ENCODE assay signal across 17 cellular contexts in the genomic region with DNA sequence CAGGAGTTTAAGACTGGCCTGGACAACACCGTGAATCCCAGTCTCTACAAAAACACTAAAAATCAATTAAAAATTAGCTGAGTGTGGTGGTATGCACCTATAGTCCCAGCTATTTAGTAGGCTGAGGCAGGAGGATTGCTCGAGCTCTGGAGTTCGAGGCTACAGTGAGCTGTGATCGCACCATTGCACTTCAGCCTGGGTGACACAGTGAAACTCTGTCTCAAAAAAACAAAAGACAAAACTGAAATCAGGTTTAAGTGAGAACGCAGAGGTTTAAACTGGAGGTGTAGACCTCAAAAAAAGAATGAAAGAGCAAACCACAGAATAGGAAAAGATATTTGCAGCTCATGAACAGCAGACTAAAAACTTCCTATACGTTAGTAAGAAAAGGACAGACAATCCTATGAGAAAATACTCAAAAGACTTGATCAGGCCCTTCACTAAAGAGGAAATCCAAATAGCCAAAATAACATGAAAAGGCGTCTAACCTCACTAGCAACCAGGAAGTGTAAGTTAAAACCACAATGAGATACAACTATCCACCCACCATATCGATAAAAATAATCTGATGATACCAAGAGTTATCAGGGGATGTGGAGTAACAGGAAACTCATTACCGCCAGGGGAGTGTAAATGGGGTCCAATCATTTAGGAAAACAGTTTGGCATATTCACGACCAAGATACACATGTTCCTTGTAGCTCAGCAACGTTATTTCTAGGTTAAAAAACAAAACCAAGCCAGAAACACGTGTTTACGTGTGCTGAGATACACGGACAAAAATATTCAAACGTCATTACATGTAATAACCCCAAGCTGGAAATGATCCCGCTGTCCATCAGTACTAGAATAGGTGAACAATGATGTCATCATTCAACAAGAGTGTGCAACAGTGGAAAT. TPM values are rescaled to one million over a fixed set of nuclear protein-coding genes. Genes with fewer than 3 reads are reported as not detected.
DNase-seq lines count a peak whose midpoint lies in the region; ATAC-seq and FAIRE-seq lines count a peak whose summit lies in the region.
"Had no signal": no experiment of that assay in that cellular context is flagged by ENCODE, and none has a peak within 500 bp of the region (broad histone marks: within the 10 kb centered on the region; RNA-seq: fewer than 3 reads in every experiment).

No MANE protein-coding gene starts in this region.

- no peak overlapping the region for H3K4me3 ChIP-seq in small intestine (ENCODE audit: low read depth in 1 of 2, low read length in 2 of 2)
- H3K4me3 ChIP-seq: coronary artery had no signal

- no peaks in the 10 kb centered on the region for H3K9me3 ChIP-seq in small intestine (ENCODE audit: control insufficient read depth, low read depth)

- no peak overlapping the region for H3K27ac ChIP-seq in small intestine (ENCODE audit: low read depth in 1 of 2, low read length in 1 of 2)
- H3K27ac ChIP-seq: coronary artery had no signal

- POLR2A ChIA-PET in T-cell (lab: Charles Lee) = interaction anchor here in 1 of 2 donors (0.6 to 1.0 kb wide), 2 partner anchors 9 to 1063 kb away, joined by 3 to 4 read pairs; a partner anchor contains a TSS

- H3K36me3 ChIP-seq in small intestine (ENCODE audit: control insufficient read depth in 2 of 2, insufficient read depth in 2 of 2, low read length in 2 of 2) = no peaks in the 10 kb centered on the region

- peak overlapping the region; percentile 41 to 72 (median 60) for H3K4me3 Mint-ChIP-seq in T-cell
- peak overlapping the region; percentile 49 for H3K4me3 Mint-ChIP-seq in activated naive CD8-positive, alpha-beta T cell treated with anti-CD3 and anti-CD28 coated beads for 36 hours
- H3K4me3 Mint-ChIP-seq in stimulated activated naive CD8-positive, alpha-beta T cell treated with anti-CD3 and anti-CD28 coated beads, Interleukin-15, amount 100 ng/mL, for 72 hours = peak overlapping the region; percentile 19 to 75
- H3K4me3 Mint-ChIP-seq: mesothelial cell of epicardium had no signal

- H3K27ac Mint-ChIP-seq in T-cell = peak overlapping the region; percentile 84 to 88
- peak overlapping the region; percentile 89 for H3K27ac Mint-ChIP-seq in activated naive CD8-positive, alpha-beta T cell treated with anti-CD3 and anti-CD28 coated beads for 36 hours
- H3K27ac Mint-ChIP-seq in stimulated activated naive CD8-positive, alpha-beta T cell treated with anti-CD3 and anti-CD28 coated beads, Interleukin-15, amount 100 ng/mL, for 72 hours = peak overlapping the region in 1 of 2 donors; percentile 88
- H3K27ac Mint-ChIP-seq: mesothelial cell of epicardium had no signal

- H3K4me1 ChIP-seq in small intestine (ENCODE audit: control insufficient read depth in 2 of 2, insufficient read depth in 1 of 2, low read depth in 1 of 2, low read length in 1 of 2) = no peaks in the 10 kb centered on the region

- no peaks in the 10 kb centered on the region for H3K36me3 Mint-ChIP-seq in T-cell
- peaks cover 92% of the 10 kb centered on the region for H3K36me3 Mint-ChIP-seq in activated naive CD8-positive, alpha-beta T cell treated with anti-CD3 and anti-CD28 coated beads for 36 hours
- H3K36me3 Mint-ChIP-seq: mesothelial cell of epicardium had no signal

- no peak for FAIRE-seq in small intestine (lab: Jason Lieb, UNC)
- FAIRE-seq: kidney had no signal

- no peaks in the 10 kb centered on the region for H3K27me3 ChIP-seq in small intestine (ENCODE audit: control insufficient read depth in 2 of 2, insufficient read depth in 2 of 2, low read length in 2 of 2)

- CTCF ChIA-PET in T-cell (lab: Charles Lee) = interaction anchor here in 1 of 2 donors (0.6 kb wide), 1 partner anchor 16 kb away, joined by 4 read pairs; no protein-coding TSS in a partner anchor

- WGBS in small intestine, 3 donors = 62 to 75% (median 71%) methylated on average over 16 of the region's 16 CpGs

- H3K27me3 Mint-ChIP-seq in T-cell = peaks cover 0 to 10% of the 10 kb centered on the region in 2 donors
- H3K27me3 Mint-ChIP-seq in activated naive CD8-positive, alpha-beta T cell treated with anti-CD3 and anti-CD28 coated beads for 36 hours = no peaks in the 10 kb centered on the region
- no peaks in the 10 kb centered on the region for H3K27me3 Mint-ChIP-seq in stimulated activated naive CD8-positive, alpha-beta T cell treated with anti-CD3 and anti-CD28 coated beads, Interleukin-15, amount 100 ng/mL, for 72 hours

- no peaks in the 10 kb centered on the region for H3K9me3 Mint-ChIP-seq in T-cell
- no peaks in the 10 kb centered on the region for H3K9me3 Mint-ChIP-seq in activated naive CD8-positive, alpha-beta T cell treated with anti-CD3 and anti-CD28 coated beads for 36 hours
- no peaks in the 10 kb centered on the region for H3K9me3 Mint-ChIP-seq in stimulated activated naive CD8-positive, alpha-beta T cell treated with anti-CD3 and anti-CD28 coated beads, Interleukin-15, amount 100 ng/mL, for 72 hours
- H3K9me3 Mint-ChIP-seq: mesothelial cell of epicardium had no signal

- ATAC-seq in T-cell (replicated peaks in 1 of 4) (peak; percentile 58 to 75 (median 65)), HG02884 (IDR thresholded peaks at IDR 0.05; ENCODE audit: unreplicated experiment) (no peak)
- ATAC-seq in stimulated activated naive CD8-positive, alpha-beta T cell treated with anti-CD3 and anti-CD28 coated beads, Interleukin-15, amount 100 ng/mL, for 72 hours = peak; percentile 79
- ATAC-seq: esophagus mucosa, HCT116 had no signal

- DNase-seq in stimulated activated CD4-positive, alpha-beta T cell treated with anti-CD3 and anti-CD28 coated beads, Interleukin-4, amount 100 ng/mL, for 1 hour = peak; percentile 29
- no peak for DNase-seq in stimulated activated CD4-positive, alpha-beta T cell treated with anti-CD3 and anti-CD28 coated beads, Interleukin-4, amount 100 ng/mL, for 24 hours
- DNase-seq in T-cell (peak in 1 of 34 experiments; percentile 26), iPS-NIHi7 (ENCODE audit: extremely low spot score) (no peak), small intestine (no peak)
- no peak for DNase-seq in activated naive CD8-positive, alpha-beta T cell treated with anti-CD3 and anti-CD28 coated beads for 36 hours
- DNase-seq in stimulated activated naive CD8-positive, alpha-beta T cell treated with anti-CD3 and anti-CD28 coated beads, Interleukin-15, amount 100 ng/mL, for 72 hours = no peak
- DNase-seq: C1 segment of cervical spinal cord, glutamatergic neuron, kidney, NCI-H1694 treated with DMSO at 0.1 percent for 48 hours, NCI-H524 had no signal

- peaks cover 26 to 30% (median 27%) of the 10 kb centered on the region in 3 donors for H3K4me1 Mint-ChIP-seq in T-cell
- peaks cover 66% of the 10 kb centered on the region for H3K4me1 Mint-ChIP-seq in activated naive CD8-positive, alpha-beta T cell treated with anti-CD3 and anti-CD28 coated beads for 36 hours
- peaks cover 85% of the 10 kb centered on the region for H3K4me1 Mint-ChIP-seq in stimulated activated naive CD8-positive, alpha-beta T cell treated with anti-CD3 and anti-CD28 coated beads, Interleukin-15, amount 100 ng/mL, for 72 hours
- H3K4me1 Mint-ChIP-seq: mesothelial cell of epicardium had no signal

RNA-seq across cellular contexts. Expression of a gene that starts 9.8 kb away (rescaled TPM):
- total RNA-seq in T-cell = 1 to 10 TPM in 1 of 5 donors, under 1 TPM in 4; 0.59 to 4.3 (median 0.88) TPM
- total RNA-seq in activated naive CD8-positive, alpha-beta T cell treated with anti-CD3 and anti-CD28 coated beads for 36 hours = 100 to 1,000 TPM; 146 to 149 TPM
- under 1 TPM in 1 of 3 donors, not detected in 2; 0.13 TPM for polyA plus RNA-seq in small intestine

RNA-seq across cellular contexts. Expression of a gene that starts 30.7 kb away (rescaled TPM):
- 100 to 1,000 TPM; 103 to 125 (median 116) TPM for total RNA-seq in T-cell
- total RNA-seq in activated naive CD8-positive, alpha-beta T cell treated with anti-CD3 and anti-CD28 coated beads for 36 hours = 100 to 1,000 TPM; 565 to 569 TPM
- 100 to 1,000 TPM; 206 to 297 (median 239) TPM for polyA plus RNA-seq in small intestine

Comparison
In these comparisons a context has a peak if more than half of its experiments do, and no peak if none do; other contexts are left out.
1. RNA of a gene that starts 9.8 kb away (total RNA-seq): 146 to 149 TPM in activated naive CD8-positive, alpha-beta T cell treated with anti-CD3 and anti-CD28 coated beads for 36 hours; 0.59 to 4.3 TPM in T-cell; every median in the first group is over 10 times any median in the second.
2. RNA of a gene that starts 30.7 kb away (total RNA-seq): 565 to 569 TPM in activated naive CD8-positive, alpha-beta T cell treated with anti-CD3 and anti-CD28 coated beads for 36 hours; 103 to 125 TPM in T-cell; every median in the first group is over 4 times any median in the second.
3. Peak in every context shown above with its lines, with median percentiles within 50 percentile points of each other: H3K4me3 Mint-ChIP-seq.